Comparison of ENCODE assay signal across 8 cellular contexts in genomic region chr1:209823143-209824041, GRCh38. TPM values are rescaled to one million over a fixed set of nuclear protein-coding genes. Genes with fewer than 3 reads are reported as not detected.
DNase-seq lines count a peak whose midpoint lies in the region; ATAC-seq and TF ChIP-seq lines count a peak whose summit lies in the region.

No MANE protein-coding gene starts in this region.

- in situ Hi-C loops in GM13976 (cut with MboI; ENCODE audit: low sequenced_read_pairs, unreplicated experiment): no loop called here

- no peak for TF ChIP-seq EP300 in Ishikawa (IDR thresholded peaks at IDR 0.05; ENCODE audit: borderline replicate concordance)

- no peak for ATAC-seq in HG03457 (IDR thresholded peaks at IDR 0.05; ENCODE audit: unreplicated experiment)

- DNase-seq in AG20443 (ENCODE audit: low spot score) (peak; percentile 69), GM13976 (ENCODE audit: low spot score) (peak; percentile 38), RKO (ENCODE audit: low spot score) (peak; percentile 77), dermis blood vessel endothelial cell (peak; percentile 94), middle frontal gyrus (ENCODE audit: extremely low spot score, low spot score) (peak; percentile 24)
- DNase-seq in activated CD8-positive, alpha-beta memory T cell treated with anti-CD3 and anti-CD28 coated beads, Interleukin-2, amount 50 U/mL, for 48 hours: no peak

- peak; percentile 68 for TF ChIP-seq CTCF in GM13976 (IDR thresholded peaks at IDR 0.05; ENCODE audit: borderline replicate concordance, control extremely low read depth, extremely low read depth, insufficient read depth, missing control alignments)

- TF ChIP-seq RAD21 in Ishikawa (IDR thresholded peaks at IDR 0.05; ENCODE audit: low read depth): peak; percentile 14; the same call in 1 of the 2 replicates

TF ChIP-seq in Ishikawa, 13 proteins besides CTCF, POLR2A, EP300 and RAD21:
- TF ChIP-seq CEBPB (IDR thresholded peaks at IDR 0.05) (no peak), TEAD4 (IDR thresholded peaks at IDR 0.05) (no peak), TCF12 (IDR thresholded peaks at IDR 0.05; ENCODE audit: low read depth) (no peak), USF1 (IDR thresholded peaks at IDR 0.05) (no peak), ZBTB7A (IDR thresholded peaks at IDR 0.05; ENCODE audit: low read depth) (no peak), NFIC (IDR thresholded peaks at IDR 0.05) (no peak), YY1 (IDR thresholded peaks at IDR 0.05; ENCODE audit: low read depth) (no peak), EGR1 (IDR thresholded peaks at IDR 0.05) (no peak), MAX (IDR thresholded peaks at IDR 0.05) (no peak), REST (IDR thresholded peaks at IDR 0.05; ENCODE audit: low read depth) (no peak), TAF1 (IDR thresholded peaks at IDR 0.05; ENCODE audit: low read depth) (no peak)

RNA-seq across cellular contexts. Expression of gene UTP25, which starts 4.4 kb away (rescaled TPM):
- total RNA-seq in dermis blood vessel endothelial cell: 6.9 and 8.2 TPM in 2 replicates

RNA-seq across cellular contexts. Expression of gene IRF6, which starts 17.4 kb away (rescaled TPM):
- total RNA-seq in dermis blood vessel endothelial cell: 1.0 and 2.4 TPM in 2 replicates

RNA-seq across cellular contexts. Expression of gene C1orf74, which starts 39.0 kb away (rescaled TPM):
- 2.2 and 2.4 TPM in 2 replicates for total RNA-seq in dermis blood vessel endothelial cell
